8 cellular contexts compared by ENCODE assay signal in genomic region chr1:153223040-153223891, GRCh38. TPM values are rescaled to one million over a fixed set of nuclear protein-coding genes. Genes with fewer than 3 reads are reported as not detected.
DNase-seq lines count a peak whose midpoint lies in the region; ATAC-seq and TF ChIP-seq lines count a peak whose summit lies in the region.
"Not testable (repeated sequence)": the region's sequence is repeated elsewhere in the genome, so short reads cannot be mapped to it uniquely, and the experiment has no call there.

No MANE protein-coding gene starts in this region.

- DNase-seq in GM12865 (ENCODE audit: low read depth), result peak; percentile 64
- peak; percentile 9 for DNase-seq in NCI-H2029 treated with DMSO at 0.1 percent for 48 hours (lab: John Stamatoyannopoulos, UW)
- DNase-seq in T-helper 2 cell treated with Interferon-gamma antibody and Interleukin-4, amounts not matched to agents 5 μg/mL and 100 μg/mL, for 36 hours (ENCODE audit: low spot score), result peak; percentile 16
- DNase-seq in amniotic epithelial cell (ENCODE audit: low read depth), result peak; percentile 33
- peak; percentile 62 for DNase-seq in left cardiac atrium
- peak; percentile 64 for DNase-seq in progenitor cell of endocrine pancreas (ENCODE audit: low spot score, unreplicated experiment)
- DNase-seq in vagina (ENCODE audit: extremely low spot score in 2 of 2), result not testable (repeated sequence)

- H3K27me3 ChIP-seq in vagina, result not testable (repeated sequence)

- H3K9me3 Mint-ChIP-seq in T-helper 2 cell treated with Interferon-gamma antibody and Interleukin-4, amounts not matched to agents 5 μg/mL and 100 μg/mL, for 36 hours; progenitor cell of endocrine pancreas (ENCODE audit: low read depth): not testable (repeated sequence)

- intact Hi-C loops in left cardiac atrium (cut with DNase I), result loop anchor here (5.0 to 10.0 kb wide), 2 partner anchors 348 to 356 kb away; partner anchors contain the start of gene SMCP (in 1 of the 2)
- intact Hi-C loops in vagina (cut with DNase I), result not testable (repeated sequence)

- not testable (repeated sequence) for H3K36me3 Mint-ChIP-seq in T-helper 2 cell treated with Interferon-gamma antibody and Interleukin-4, amounts not matched to agents 5 μg/mL and 100 μg/mL, for 36 hours (ENCODE audit: low read depth); progenitor cell of endocrine pancreas (ENCODE audit: insufficient read depth)

- H3K27ac ChIP-seq in vagina, result not testable (repeated sequence)

- H3K27me3 Mint-ChIP-seq in T-helper 2 cell treated with Interferon-gamma antibody and Interleukin-4, amounts not matched to agents 5 μg/mL and 100 μg/mL, for 36 hours (ENCODE audit: low read depth), result not testable (repeated sequence)
- peaks cover 28% of the 10 kb centered on the region for H3K27me3 Mint-ChIP-seq in progenitor cell of endocrine pancreas

- ATAC-seq in HG02884 (IDR thresholded peaks at IDR 0.05; ENCODE audit: unreplicated experiment), result peak; percentile 70
- peak; percentile 79 to 89 for ATAC-seq in left cardiac atrium

- H3K4me3 ChIP-seq in GM12865 (ENCODE audit: low read depth, low read length); vagina: not testable (repeated sequence)

- H3K27ac Mint-ChIP-seq in T-helper 2 cell treated with Interferon-gamma antibody and Interleukin-4, amounts not matched to agents 5 μg/mL and 100 μg/mL, for 36 hours; progenitor cell of endocrine pancreas: not testable (repeated sequence)

- TF ChIP-seq CTCF in GM12865 (IDR thresholded peaks at IDR 0.05; ENCODE audit: insufficient read depth, low read depth, low read length, missing control alignments) (peak; percentile 61), progenitor cell of endocrine pancreas (IDR thresholded peaks at IDR 0.05; ENCODE audit: unreplicated experiment) (peak; percentile 79), vagina (IDR thresholded peaks at IDR 0.05) (peak; percentile 44 to 65 (median 47))

- H3K4me1 ChIP-seq in vagina, result not testable (repeated sequence)

- H3K9me3 ChIP-seq in vagina, result not testable (repeated sequence)

- not testable (repeated sequence) for H3K4me3 Mint-ChIP-seq in T-helper 2 cell treated with Interferon-gamma antibody and Interleukin-4, amounts not matched to agents 5 μg/mL and 100 μg/mL, for 36 hours; progenitor cell of endocrine pancreas (ENCODE audit: low read depth)

- TF ChIP-seq POLR2A in vagina (IDR thresholded peaks at IDR 0.05), result not testable (repeated sequence)

- H3K36me3 ChIP-seq in vagina, result not testable (repeated sequence)

- not testable (repeated sequence) for H3K4me1 Mint-ChIP-seq in T-helper 2 cell treated with Interferon-gamma antibody and Interleukin-4, amounts not matched to agents 5 μg/mL and 100 μg/mL, for 36 hours (ENCODE audit: low read depth); progenitor cell of endocrine pancreas (ENCODE audit: low read depth)

RNA-seq across cellular contexts. Expression of gene PRR9, which starts 5.9 kb away (rescaled TPM):
- total RNA-seq in left cardiac atrium (not detected), progenitor cell of endocrine pancreas (not detected in 2 replicates), vagina (not detected)

RNA-seq across cellular contexts. Expression of gene LELP1, which starts 20.0 kb away (rescaled TPM):
- not detected for total RNA-seq in left cardiac atrium
- total RNA-seq in progenitor cell of endocrine pancreas, result not detected in 2 replicates
- total RNA-seq in vagina, result not detected

RNA-seq across cellular contexts. Expression of gene LORICRIN, which starts 36.2 kb away (rescaled TPM):
- not detected for total RNA-seq in left cardiac atrium
- total RNA-seq in progenitor cell of endocrine pancreas, result not detected in 2 replicates
- total RNA-seq in vagina, result not detected
